Comparison of ENCODE assay signal across 6 cellular contexts in genomic region chr18:79483388-79483787, GRCh38.
DNase-seq lines count a peak whose midpoint lies in the region; ATAC-seq, FAIRE-seq and TF ChIP-seq lines count a peak whose summit lies in the region.
"Not testable (repeated sequence)": the region's sequence is repeated elsewhere in the genome, so short reads cannot be mapped to it uniquely, and the experiment has no call there.

No MANE protein-coding gene starts in this region.

- H3K18ac ChIP-seq in neuronal stem cell (ENCODE audit: low read length), result peak overlapping the region; percentile 44

- not testable (repeated sequence) for H3K9ac ChIP-seq in neuronal stem cell (ENCODE audit: low read depth, low read length, poor library complexity)

- H3K9me3 ChIP-seq in neuronal stem cell (replicated peaks in 1 of 2; ENCODE audit: control insufficient read depth in 2 of 2, insufficient read depth in 1 of 2, low read depth in 1 of 2, low read length in 2 of 2); spleen: not testable (repeated sequence)

- not testable (repeated sequence) for H3K79me1 ChIP-seq in neuronal stem cell (ENCODE audit: low read depth, low read length)

- not testable (repeated sequence) for H2BK5ac ChIP-seq in neuronal stem cell (ENCODE audit: low read length)

- H2AFZ ChIP-seq in neuronal stem cell (ENCODE audit: low read length), result not testable (repeated sequence)

- not testable (repeated sequence) for H2BK15ac ChIP-seq in neuronal stem cell (ENCODE audit: low read length)

- not testable (repeated sequence) for H2AK5ac ChIP-seq in neuronal stem cell (ENCODE audit: low read depth, low read length)

- H3K4me1 ChIP-seq in neuronal stem cell (ENCODE audit: control insufficient read depth in 2 of 2, insufficient read depth in 1 of 2, low read depth in 1 of 2, low read length in 2 of 2); spleen: not testable (repeated sequence)

- not testable (repeated sequence) for H3K36me3 ChIP-seq in neuronal stem cell (replicated peaks in 1 of 2; ENCODE audit: control insufficient read depth in 2 of 2, insufficient read depth in 2 of 2, low read length in 2 of 2)
- peaks cover 8 to 79% (median 53%) of the 10 kb centered on the region in 6 donors for H3K36me3 ChIP-seq in spleen

- WGBS in neuronal stem cell (ENCODE audit: extremely low coverage in 2 of 2, insufficient read length in 2 of 2, insufficient replicate concordance in 1 of 2), 2 donors, result no CpG with 5 or more reads among the region's 24 CpGs
- 89 to 96% (median 91%) methylated on average over 23 to 24 of the region's 24 CpGs for WGBS in spleen, 5 donors

- H2BK12ac ChIP-seq in neuronal stem cell (ENCODE audit: low read length), result not testable (repeated sequence)

- H3K14ac ChIP-seq in neuronal stem cell (ENCODE audit: low read length), result not testable (repeated sequence)

- ATAC-seq in Right ventricle myocardium superior (ENCODE audit: poor library complexity); left ventricle myocardium superior: not testable (repeated sequence)

- peak overlapping the region; percentile 76 for H3K4ac ChIP-seq in neuronal stem cell (ENCODE audit: low read length)

- not testable (repeated sequence) for H2BK120ac ChIP-seq in neuronal stem cell (ENCODE audit: low read depth, low read length)

- not testable (repeated sequence) for H4K91ac ChIP-seq in neuronal stem cell (ENCODE audit: low read depth, low read length, poor library complexity)

- not testable (repeated sequence) for H3K4me3 ChIP-seq in neuronal stem cell (ENCODE audit: low read length in 2 of 2); spleen

- TF ChIP-seq POLR2A in GM12891 (IDR thresholded peaks at IDR 0.05; ENCODE audit: low read depth, low read length); spleen (IDR thresholded peaks at IDR 0.05): not testable (repeated sequence)

- intact Hi-C loops in Right ventricle myocardium superior (cut with DNase I); left ventricle myocardium superior (cut with micrococcal nuclease); spleen (cut with DNase I; ENCODE audit: low total_unique reads): not testable (repeated sequence)

- not testable (repeated sequence) for DNase-seq in GM12891 (ENCODE audit: insufficient read length, low spot score); neuronal stem cell (ENCODE audit: low spot score)
- DNase-seq in activated effector memory CD4-positive, alpha-beta T cell treated with anti-CD3 and anti-CD28 coated beads, Interleukin-2, amount 50 U/mL, for 16 hours, result peak; percentile 5
- DNase-seq in Right ventricle myocardium superior, result peak; percentile 16
- peak; percentile 11 for DNase-seq in left ventricle myocardium superior
- DNase-seq in spleen, result peak; percentile 27

- not testable (repeated sequence) for H3K27me3 ChIP-seq in neuronal stem cell (ENCODE audit: control insufficient read depth in 3 of 3, insufficient read depth in 3 of 3, low read depth in 1 of 3, low read length in 3 of 3); spleen (replicated peaks in 1 of 7)

- peak; percentile 55 for FAIRE-seq in GM12891 (lab: Jason Lieb, UNC)

- not testable (repeated sequence) for TF ChIP-seq CTCF in spleen (IDR thresholded peaks at IDR 0.05 in 8 of 11, conservative IDR thresholded peaks at IDR 0.05 in 3 of 11)

- H3K27ac ChIP-seq in neuronal stem cell (replicated peaks; ENCODE audit: low read length); spleen: not testable (repeated sequence)

- not testable (repeated sequence) for H4K8ac ChIP-seq in neuronal stem cell (ENCODE audit: low read depth, low read length)

- H3K4me2 ChIP-seq in neuronal stem cell (ENCODE audit: insufficient read depth, low read length, poor library complexity, severe bottlenecking), result not testable (repeated sequence)

- H3K23ac ChIP-seq in neuronal stem cell (ENCODE audit: low read depth, low read length, poor library complexity), result peak overlapping the region; percentile 85
